Comparison of ENCODE assay signal across 24 cellular contexts in genomic region chr9:87135074-87135473, GRCh38.
"Had no signal": no experiment of that assay in that cellular context is flagged by ENCODE, and none has a peak within 500 bp of the region (broad histone marks: within the 10 kb centered on the region; RNA-seq: fewer than 3 reads in every experiment).

No MANE protein-coding gene starts in this region.

- DNase-seq: stimulated activated CD4-positive, alpha-beta T cell treated with anti-CD3 and anti-CD28 coated beads, Interleukin-2, amount 100 ng/mL, for 48 hours; stimulated activated CD4-positive, alpha-beta T cell treated with anti-CD3 and anti-CD28 coated beads, Interleukin-4, amount 100 ng/mL, for 1 hour; stimulated activated CD4-positive, alpha-beta T cell treated with anti-CD3 and anti-CD28 coated beads, Interleukin-4, amount 100 ng/mL, for 24 hours; stimulated activated CD4-positive, alpha-beta T cell treated with anti-CD3 and anti-CD28 coated beads, Interleukin-4, amount 100 ng/mL, for 4 hours; stimulated activated CD8-positive, alpha-beta memory T cell treated with anti-CD3 and anti-CD28 coated beads, Interleukin-4, amount 100 ng/mL, for 48 hours; stimulated activated naive B cell treated with anti-CD40 and anti-IgM and Interleukin-4, amounts not matched to agents 10 μg/mL and 1 μg/mL and 100 μg/mL, for 72 hours; stimulated activated naive CD4-positive, alpha-beta T cell; stimulated activated naive CD4-positive, alpha-beta T cell treated with Interleukin-2 at 50 U/mL for 16 hours; stimulated activated naive CD8-positive, alpha-beta T cell treated with anti-CD3 and anti-CD28 coated beads, Interleukin-15, amount 100 ng/mL, for 72 hours; stimulated activated naive CD8-positive, alpha-beta T cell treated with anti-CD3 and anti-CD28 coated beads, Interleukin-15, Interleukin-2, amounts not matched to agents 100 U/mL and 50 U/mL, for 24 hours; stomach; substantia nigra; testis; thyroid gland; tibial artery; transverse colon; trophoblast cell; upper lobe of left lung; upper lobe of right lung; uterus had no signal

- H3K36me3 ChIP-seq: stomach, suprapubic skin, thoracic aorta, thyroid gland, tibial artery, tibial nerve, transverse colon, upper lobe of left lung, upper lobe of right lung, uterus, vagina had no signal

- H3K9me3 ChIP-seq: stomach, suprapubic skin, testis, thoracic aorta, thyroid gland, tibial artery, transverse colon, upper lobe of left lung, upper lobe of right lung, vagina had no signal

- H3K27ac ChIP-seq: stomach, suprapubic skin, testis, thoracic aorta, thyroid gland, tibial artery, tibial nerve, transverse colon, upper lobe of left lung, upper lobe of right lung, uterus, vagina had no signal

- H3K4me1 ChIP-seq: stomach, testis, thyroid gland, tibial artery, tibial nerve, transverse colon, upper lobe of left lung, upper lobe of right lung, uterus, vagina had no signal

- H3K4me3 ChIP-seq: stomach, suprapubic skin, testis, thoracic aorta, thyroid gland, tibial artery, tibial nerve, transverse colon, upper lobe of left lung, upper lobe of right lung, uterus, vagina had no signal
